ENCODE assay signal across 18 cellular contexts in genomic region chr2:18062892-18063291, GRCh38.
"Had no signal": no experiment of that assay in that cellular context is flagged by ENCODE, and none has a peak within 500 bp of the region (broad histone marks: within the 10 kb centered on the region; RNA-seq: fewer than 3 reads in every experiment).

No MANE protein-coding gene starts in this region.

- H3K27me3 ChIP-seq: pancreas, tibial artery, uterus had no signal

- H3K36me3 ChIP-seq: colonic mucosa, pancreas, tibial artery, uterus had no signal

- H3K27ac ChIP-seq: colonic mucosa, pancreas, tibial artery, uterus had no signal

- ATAC-seq: activated CD8-positive, alpha-beta T cell treated with anti-CD3 and anti-CD28 coated beads, Interleukin-2, amount 10 ng/mL, durations not matched to agents 7 days and 5 days; activated naive CD4-positive, alpha-beta T cell treated with anti-CD3 and anti-CD28 coated beads, Interleukin-2, amount 50 U/mL, for 72 hours; esophagus mucosa; left lobe of liver; pancreas; stimulated activated naive B cell treated with anti-CD40 and anti-IgM and Interleukin-4, amounts not matched to agents 10 μg/mL and 1 μg/mL and 100 μg/mL, for 72 hours had no signal

- DNase-seq: activated B cell treated with CpG ODN at 0.5 μM for 24 hours; activated CD4-positive, alpha-beta T cell treated with anti-CD3 and anti-CD28 coated beads for 48 hours; activated CD8-positive, alpha-beta memory T cell treated with anti-CD3 and anti-CD28 coated beads, Interleukin-2, amount 50 U/mL, for 4 hours; activated CD8-positive, alpha-beta T cell treated with anti-CD3 and anti-CD28 coated beads, Interleukin-2, amount 10 ng/mL, durations not matched to agents 7 days and 5 days; activated effector memory CD4-positive, alpha-beta T cell treated with anti-CD3 and anti-CD28 coated beads, Interleukin-2, amount 50 U/mL, for 16 hours; activated T-cell treated with anti-CD3 and anti-CD28 coated beads, Interleukin-2, amount 50 U/mL, for 48 hours; caudate nucleus; colonic mucosa; hippocampal formation; pancreas; stimulated activated CD4-positive, alpha-beta T cell treated with anti-CD3 and anti-CD28 coated beads, Interleukin-15, amount 100 ng/mL, for 24 hours; stimulated activated CD4-positive, alpha-beta T cell treated with anti-CD3 and anti-CD28 coated beads, Interleukin-4, amount 100 ng/mL, for 1 hour; stimulated activated naive B cell treated with anti-CD40 and anti-IgM and Interleukin-4, amounts not matched to agents 10 μg/mL and 1 μg/mL and 100 μg/mL, for 72 hours; tibial artery; uterus had no signal

- H3K4me3 ChIP-seq: colonic mucosa, pancreas, tibial artery, uterus had no signal

- H3K4me1 ChIP-seq: colonic mucosa, pancreas, uterus had no signal

- H3K9me3 ChIP-seq: colonic mucosa, pancreas, tibial artery, uterus had no signal
